In genomic region chr22:46335201-46336118, GRCh38 we compare ENCODE assay signal across 1 cellular context.
TF ChIP-seq lines count a peak whose summit lies in the region.

TSS of gene TRMU (plus strand) at chr22:46335714. CDS start at chr22:46335765, 51 bp downstream.

TF ChIP-seq in HepG2, 621 proteins besides CTCF, POLR2A, EP300 and RAD21 (continued from another document and continues in another):
- TF ChIP-seq ZNF557 (CRISPR knock-in tag; IDR thresholded peaks at IDR 0.05), result peak; percentile 80
- TF ChIP-seq ATM (IDR thresholded peaks at IDR 0.05; ENCODE audit: borderline replicate concordance), result no peak
- TF ChIP-seq HNF4G (IDR thresholded peaks at IDR 0.05; ENCODE audit: borderline replicate concordance, low read depth, low read length), result no peak
- TF ChIP-seq HNF4G (CRISPR knock-in tag; IDR thresholded peaks at IDR 0.05; ENCODE audit: borderline replicate concordance, low read depth), result no peak
- peak; percentile 90; the same call in 1 of the 2 replicates for TF ChIP-seq ZNF549 (CRISPR knock-in tag; IDR thresholded peaks at IDR 0.05)
- TF ChIP-seq POLR2AphosphoS2 (IDR thresholded peaks at IDR 0.05; ENCODE audit: low read depth, low read length), result no peak
- peak; percentile 89 for TF ChIP-seq ZNF724P (CRISPR knock-in tag; IDR thresholded peaks at IDR 0.05; ENCODE audit: borderline replicate concordance)
- no peak for TF ChIP-seq ZUFSP (CRISPR knock-in tag; IDR thresholded peaks at IDR 0.05; ENCODE audit: borderline replicate concordance)
- TF ChIP-seq HOXA5 (CRISPR knock-in tag; IDR thresholded peaks at IDR 0.05), result peak; percentile 89
- peak; percentile 79; the same call in 1 of the 2 replicates for TF ChIP-seq ZNF430 (CRISPR knock-in tag; IDR thresholded peaks at IDR 0.05)
- peak; percentile 89; the same call in 1 of the 2 replicates for TF ChIP-seq RELA (CRISPR knock-in tag; IDR thresholded peaks at IDR 0.05)
- TF ChIP-seq HNRNPL (IDR thresholded peaks at IDR 0.05; ENCODE audit: low read depth, low read length), result 0 out of 2 replicates have a peak, but pooled peaks have one; percentile 32
- peak; percentile 92 for TF ChIP-seq ZNF331 (CRISPR knock-in tag; IDR thresholded peaks at IDR 0.05)
- peak; percentile 73; the same call in 1 of the 2 replicates for TF ChIP-seq ZSCAN25 (CRISPR knock-in tag; IDR thresholded peaks at IDR 0.05)
- TF ChIP-seq MLLT10 (CRISPR knock-in tag; IDR thresholded peaks at IDR 0.05), result no peak
- TF ChIP-seq ZNF431 (CRISPR knock-in tag; IDR thresholded peaks at IDR 0.05; ENCODE audit: borderline replicate concordance, low read depth), result peak; percentile 74; the same call in 1 of the 2 replicates
- TF ChIP-seq STAT6 (CRISPR knock-in tag; IDR thresholded peaks at IDR 0.05; ENCODE audit: borderline replicate concordance), result no peak
- TF ChIP-seq MTF1 (CRISPR knock-in tag; IDR thresholded peaks at IDR 0.05), result 0 out of 2 replicates have a peak, but pooled peaks have one; percentile 76
- TF ChIP-seq SOX5 (CRISPR knock-in tag; IDR thresholded peaks at IDR 0.05; ENCODE audit: borderline replicate concordance), result no peak; the same call in 1 of the 2 replicates
- no peak; the same call in 1 of the 2 replicates for TF ChIP-seq ZNF275 (CRISPR knock-in tag; IDR thresholded peaks at IDR 0.05; ENCODE audit: borderline replicate concordance)
- TF ChIP-seq ZNF329 (CRISPR knock-in tag; IDR thresholded peaks at IDR 0.05; ENCODE audit: low read depth), result no peak
- TF ChIP-seq PPARG (CRISPR knock-in tag; conservative IDR thresholded peaks at IDR 0.05), result peak; percentile 70; the same call in 1 of the 2 replicates
- TF ChIP-seq DRAP1 (CRISPR knock-in tag; IDR thresholded peaks at IDR 0.05), result no peak; the same call in 1 of the 2 replicates
- TF ChIP-seq AHDC1 (CRISPR knock-in tag; IDR thresholded peaks at IDR 0.05; ENCODE audit: borderline replicate concordance), result no peak; the same call in 1 of the 2 replicates
- no peak for TF ChIP-seq NFE2L1 (CRISPR knock-in tag; IDR thresholded peaks at IDR 0.05; ENCODE audit: borderline replicate concordance)
- TF ChIP-seq PRMT3 (CRISPR knock-in tag; IDR thresholded peaks at IDR 0.05; ENCODE audit: borderline replicate concordance, low read depth), result peak; percentile 88
- no peak for TF ChIP-seq TCF12 (IDR thresholded peaks at IDR 0.05)
- 0 out of 2 replicates have a peak, but pooled peaks have one; percentile 55 for TF ChIP-seq TCF12 (CRISPR knock-in tag; IDR thresholded peaks at IDR 0.05)
- TF ChIP-seq DMAP1 (CRISPR knock-in tag; IDR thresholded peaks at IDR 0.05), result peak; percentile 65; the same call in 1 of the 2 replicates
- TF ChIP-seq ZNF451 (CRISPR knock-in tag; IDR thresholded peaks at IDR 0.05), result peak; percentile 91
- no peak for TF ChIP-seq THYN1 (CRISPR knock-in tag; IDR thresholded peaks at IDR 0.05; ENCODE audit: borderline replicate concordance, low read depth)
- no peak for TF ChIP-seq ZBTB34 (CRISPR knock-in tag; IDR thresholded peaks at IDR 0.05)
- TF ChIP-seq BRD4 (CRISPR knock-in tag; IDR thresholded peaks at IDR 0.05), result peak; percentile 99
- no peak for TF ChIP-seq ZBTB4 (CRISPR knock-in tag; IDR thresholded peaks at IDR 0.05; ENCODE audit: borderline replicate concordance)
- TF ChIP-seq ZNF674 (CRISPR knock-in tag; IDR thresholded peaks at IDR 0.05; ENCODE audit: low read depth), result no peak
- TF ChIP-seq ZNF788 (CRISPR knock-in tag; IDR thresholded peaks at IDR 0.05; ENCODE audit: borderline replicate concordance), result peak; percentile 88
- TF ChIP-seq LCORL (IDR thresholded peaks at IDR 0.05), result no peak
- TF ChIP-seq LCORL (CRISPR knock-in tag; IDR thresholded peaks at IDR 0.05), result peak; percentile 90
- TF ChIP-seq ZNF609 (CRISPR knock-in tag; IDR thresholded peaks at IDR 0.05; ENCODE audit: borderline replicate concordance), result peak; percentile 16; the same call in 1 of the 2 replicates
- TF ChIP-seq SATB2 (CRISPR knock-in tag; IDR thresholded peaks at IDR 0.05), result peak; percentile 79; the same call in 1 of the 2 replicates
